Comparison of ENCODE assay signal across 1 cellular context in the genomic region with DNA sequence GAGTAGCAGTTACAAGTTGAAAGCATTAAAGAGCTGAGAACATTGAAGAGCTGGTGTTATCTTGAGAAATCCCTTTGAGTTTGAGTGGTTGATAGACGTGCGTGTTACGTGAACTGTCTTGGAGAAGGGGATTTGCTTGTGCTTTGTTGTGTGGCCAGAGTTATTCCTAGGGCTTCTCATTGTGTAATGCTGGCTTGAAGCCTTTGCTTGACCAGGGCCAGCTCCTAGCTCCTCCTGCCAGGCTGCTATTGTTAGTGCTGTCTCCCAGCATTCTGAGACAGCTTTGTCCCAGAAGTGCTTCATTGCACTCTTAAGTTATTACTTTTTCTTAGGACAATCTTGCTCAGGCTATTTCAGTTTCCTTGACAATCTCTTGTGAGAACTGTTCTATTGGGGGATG.
TF ChIP-seq lines count a peak whose summit lies in the region.

No MANE protein-coding gene starts in this region.

TF ChIP-seq in H1, 55 proteins besides CTCF, POLR2A, EP300 and RAD21 (continued from another document):
- TF ChIP-seq, protein P1, sequence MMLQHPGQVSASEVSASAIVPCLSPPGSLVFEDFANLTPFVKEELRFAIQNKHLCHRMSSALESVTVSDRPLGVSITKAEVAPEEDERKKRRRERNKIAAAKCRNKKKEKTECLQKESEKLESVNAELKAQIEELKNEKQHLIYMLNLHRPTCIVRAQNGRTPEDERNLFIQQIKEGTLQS (IDR thresholded peaks at IDR 0.05; ENCODE audit: insufficient read depth, low read depth, low read length): no peak
- TF ChIP-seq KDM4A (IDR thresholded peaks at IDR 0.05; ENCODE audit: low read depth, low read length, severe bottlenecking) (no peak), TBP (IDR thresholded peaks at IDR 0.05; ENCODE audit: low read depth, low read length) (no peak), NRF1 (IDR thresholded peaks at IDR 0.05; ENCODE audit: low read depth, low read length) (no peak), TCF12 (IDR thresholded peaks at IDR 0.05; ENCODE audit: low read depth, low read length) (no peak), SP4 (IDR thresholded peaks at IDR 0.05; ENCODE audit: low read length) (no peak), TAF1 (IDR thresholded peaks at IDR 0.05; ENCODE audit: low read depth, low read length) (no peak), SAP30 (IDR thresholded peaks at IDR 0.05; ENCODE audit: insufficient read depth, insufficient replicate concordance, low read length) (no peak), ASH2L (IDR thresholded peaks at IDR 0.05; ENCODE audit: low read length) (no peak)
- TF ChIP-seq, protein P2, sequence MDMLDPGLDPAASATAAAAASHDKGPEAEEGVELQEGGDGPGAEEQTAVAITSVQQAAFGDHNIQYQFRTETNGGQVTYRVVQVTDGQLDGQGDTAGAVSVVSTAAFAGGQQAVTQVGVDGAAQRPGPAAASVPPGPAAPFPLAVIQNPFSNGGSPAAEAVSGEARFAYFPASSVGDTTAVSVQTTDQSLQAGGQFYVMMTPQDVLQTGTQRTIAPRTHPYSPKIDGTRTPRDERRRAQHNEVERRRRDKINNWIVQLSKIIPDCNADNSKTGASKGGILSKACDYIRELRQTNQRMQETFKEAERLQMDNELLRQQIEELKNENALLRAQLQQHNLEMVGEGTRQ (IDR thresholded peaks at IDR 0.05; ENCODE audit: low read length): no peak
